ENCODE assay signal across 14 cellular contexts in genomic region chr11:61700720-61701119, GRCh38. TPM values are rescaled to one million over a fixed set of nuclear protein-coding genes. Genes with fewer than 3 reads are reported as not detected.
DNase-seq lines count a peak whose midpoint lies in the region; ATAC-seq and TF ChIP-seq lines count a peak whose summit lies in the region.
"Had no signal": no experiment of that assay in that cellular context is flagged by ENCODE, and none has a peak within 500 bp of the region (broad histone marks: within the 10 kb centered on the region; RNA-seq: fewer than 3 reads in every experiment).

No MANE protein-coding gene starts in this region.

- POLR2A ChIA-PET in naive thymus-derived CD4-positive, alpha-beta T cell (lab: Charles Lee), result no interaction called here

- H3K4me1 ChIP-seq in right atrium auricular region (peaks cover 0 to 63% of the 10 kb centered on the region in 2 donors), muscle layer of colon (ENCODE audit: insufficient read depth, low read length) (peaks cover 52% of the 10 kb centered on the region)
- peaks cover 10 to 25% of the 10 kb centered on the region in 2 donors for H3K4me1 ChIP-seq in naive thymus-derived CD4-positive, alpha-beta T cell (ENCODE audit: control insufficient read depth in 2 of 2, insufficient read depth in 2 of 2, low read length in 2 of 2)

- H3K9me3 ChIP-seq in right atrium auricular region (no peaks in the 10 kb centered on the region), muscle layer of colon (ENCODE audit: low read length) (no peaks in the 10 kb centered on the region)
- no peaks in the 10 kb centered on the region for H3K9me3 ChIP-seq in naive thymus-derived CD4-positive, alpha-beta T cell (ENCODE audit: control insufficient read depth in 2 of 3, low read length in 3 of 3)
- H3K9me3 ChIP-seq: ovary, tibial artery had no signal

- H3K27me3 ChIP-seq in right atrium auricular region, result no peaks in the 10 kb centered on the region
- H3K27me3 ChIP-seq in dorsolateral prefrontal cortex, result no peaks in the 10 kb centered on the region
- H3K27me3 ChIP-seq in muscle layer of colon (ENCODE audit: control insufficient read depth in 1 of 2, insufficient read depth in 2 of 2, low read length in 2 of 2), result no peaks in the 10 kb centered on the region
- H3K27me3 ChIP-seq in naive thymus-derived CD4-positive, alpha-beta T cell (ENCODE audit: control insufficient read depth in 2 of 2, insufficient read depth in 2 of 2, low read length in 2 of 2), result no peaks in the 10 kb centered on the region
- H3K27me3 ChIP-seq: ovary, tibial artery had no signal

- no peaks in the 10 kb centered on the region for H3K27me3 Mint-ChIP-seq in naive thymus-derived CD4-positive, alpha-beta T cell

- TF ChIP-seq CTCF in right atrium auricular region (IDR thresholded peaks at IDR 0.05) (no peak), dorsolateral prefrontal cortex (IDR thresholded peaks at IDR 0.05 in 54 of 56, conservative IDR thresholded peaks at IDR 0.05 in 2 of 56; ENCODE audit: low read depth in 1 of 56, partially characterized antibody in 56 of 56) (no peak)

- H3K4me1 Mint-ChIP-seq in naive thymus-derived CD4-positive, alpha-beta T cell, result peaks cover 14 to 33% (median 23%) of the 10 kb centered on the region in 7 donors

- intact Hi-C loops in cardiac septum (cut with DNase I), result no loop called here
- intact Hi-C loops in dorsolateral prefrontal cortex (cut with DNase I), result no loop called here
- intact Hi-C loops in naive thymus-derived CD4-positive, alpha-beta T cell (cut with micrococcal nuclease), result no loop called here

- H3K9me3 Mint-ChIP-seq in naive thymus-derived CD4-positive, alpha-beta T cell, result no peaks in the 10 kb centered on the region
- H3K9me3 Mint-ChIP-seq: CD8-positive, alpha-beta memory T cell had no signal

- H3K36me3 ChIP-seq in right atrium auricular region, result no peaks in the 10 kb centered on the region
- no peaks in the 10 kb centered on the region for H3K36me3 ChIP-seq in muscle layer of colon (ENCODE audit: insufficient read depth, low read length)
- H3K36me3 ChIP-seq in naive thymus-derived CD4-positive, alpha-beta T cell (ENCODE audit: control insufficient read depth in 2 of 3, insufficient read depth in 3 of 3, low read length in 3 of 3), result no peaks in the 10 kb centered on the region
- H3K36me3 ChIP-seq: ovary, tibial artery had no signal

- no peak overlapping the region for H3K4me3 ChIP-seq in right atrium auricular region
- no peak overlapping the region for H3K4me3 ChIP-seq in dorsolateral prefrontal cortex
- H3K4me3 ChIP-seq in muscle layer of colon (ENCODE audit: low read depth in 1 of 2, low read length in 2 of 2), result no peak overlapping the region
- no peak overlapping the region for H3K4me3 ChIP-seq in naive thymus-derived CD4-positive, alpha-beta T cell (ENCODE audit: low read length)
- H3K4me3 ChIP-seq: ovary, smooth muscle cell, tibial artery had no signal

- no peaks in the 10 kb centered on the region for H3K36me3 Mint-ChIP-seq in naive thymus-derived CD4-positive, alpha-beta T cell
- H3K36me3 Mint-ChIP-seq: CD8-positive, alpha-beta memory T cell had no signal

- DNase-seq in right atrium auricular region (ENCODE audit: low spot score), result no peak
- no peak for DNase-seq in cardiac septum (ENCODE audit: low spot score)
- no peak for DNase-seq in dorsolateral prefrontal cortex
- DNase-seq in amygdala (lab: John Stamatoyannopoulos, UW), result no peak
- no peak for DNase-seq in NCI-H2107 (lab: John Stamatoyannopoulos, UW)
- no peak for DNase-seq in naive thymus-derived CD4-positive, alpha-beta T cell
- no peak for DNase-seq in KG1 (lab: John Stamatoyannopoulos, UW)
- DNase-seq: activated CD4-positive, alpha-beta T cell treated with anti-CD3 and anti-CD28 coated beads for 4 hours; CD8-positive, alpha-beta memory T cell; NCI-H1930; ovary; tibial artery had no signal

- ATAC-seq in naive thymus-derived CD4-positive, alpha-beta T cell, result no peak

- peak overlapping the region in 2 of 9 donors; percentile 17 to 78 for H3K27ac Mint-ChIP-seq in naive thymus-derived CD4-positive, alpha-beta T cell

- H3K27ac ChIP-seq in right atrium auricular region, result peak overlapping the region; percentile 91 to 98
- peak overlapping the region in 47 of 59 donors; percentile 2 to 90 (median 71) for H3K27ac ChIP-seq in dorsolateral prefrontal cortex
- H3K27ac ChIP-seq in muscle layer of colon (ENCODE audit: low read depth, low read length), result peak overlapping the region; percentile 57
- no peak overlapping the region for H3K27ac ChIP-seq in naive thymus-derived CD4-positive, alpha-beta T cell (ENCODE audit: low read depth, low read length)
- H3K27ac ChIP-seq: ovary, tibial artery had no signal

- no peak overlapping the region for H3K4me3 Mint-ChIP-seq in naive thymus-derived CD4-positive, alpha-beta T cell
- H3K4me3 Mint-ChIP-seq: CD8-positive, alpha-beta memory T cell had no signal

- no peak overlapping the region for H3K9ac ChIP-seq in muscle layer of colon (ENCODE audit: low read length)

- CTCF ChIA-PET in naive thymus-derived CD4-positive, alpha-beta T cell (lab: Charles Lee), result interaction anchor here (0.6 kb wide), 1 partner anchor 251 kb away, joined by 3 read pairs; no protein-coding TSS in a partner anchor

RNA-seq across cellular contexts. Expression of gene DAGLA, which starts 20.5 kb away (rescaled TPM):
- total RNA-seq in right atrium auricular region (1 to 10 TPM; 3.9 to 5.7 TPM), cardiac septum (3.3 TPM), dorsolateral prefrontal cortex (10 to 100 TPM; 12.9 to 58.9 (median 36.2) TPM)
- 1 to 10 TPM in 1 of 5 experiments, under 1 TPM in 4; 0.15 to 2.1 (median 0.35) TPM for total RNA-seq in naive thymus-derived CD4-positive, alpha-beta T cell
- under 1 TPM; 0.24 to 0.26 TPM for polyA plus RNA-seq in naive thymus-derived CD4-positive, alpha-beta T cell
- polyA plus RNA-seq: CD8-positive, alpha-beta memory T cell had no signal

RNA-seq across cellular contexts. Expression of gene MYRF, which starts 51.7 kb away (rescaled TPM):
- total RNA-seq in right atrium auricular region, result 10 to 100 TPM in 1 of 2 donors, 1 to 10 TPM in 1; 7.0 to 13.1 TPM
- total RNA-seq in cardiac septum, result 0.27 TPM
- 100 to 1,000 TPM in 87 of 120 experiments, 10 to 100 TPM in 33; 23.0 to 708 (median 141) TPM for total RNA-seq in dorsolateral prefrontal cortex
- 1 to 10 TPM in 1 of 5 experiments, under 1 TPM in 4; 0.19 to 1.5 (median 0.29) TPM for total RNA-seq in naive thymus-derived CD4-positive, alpha-beta T cell
- under 1 TPM in 1 of 2 donors, not detected in 1; 0.44 TPM for polyA plus RNA-seq in naive thymus-derived CD4-positive, alpha-beta T cell
